In genomic region chr7:112103246-112103645, GRCh38 we compare ENCODE assay signal across 10 cellular contexts.
DNase-seq lines count a peak whose midpoint lies in the region; ATAC-seq and TF ChIP-seq lines count a peak whose summit lies in the region.
"Had no signal": no experiment of that assay in that cellular context is flagged by ENCODE, and none has a peak within 500 bp of the region (broad histone marks: within the 10 kb centered on the region; RNA-seq: fewer than 3 reads in every experiment).

No MANE protein-coding gene starts in this region.

- peak overlapping the region; percentile 21; the same call in 1 of the 2 replicates for H3K4me2 ChIP-seq in PC-3 (ENCODE audit: low read length)
- no peak overlapping the region for H3K4me2 ChIP-seq in fibroblast of lung (ENCODE audit: extremely low read depth, insufficient read depth, low read length)

- TF ChIP-seq CTCF in PC-3 (conservative IDR thresholded peaks at IDR 0.05; ENCODE audit: low read depth, low read length) (no peak), fibroblast of lung (conservative IDR thresholded peaks at IDR 0.05 in 1 of 2, IDR thresholded peaks at IDR 0.05 in 1 of 2; ENCODE audit: low read depth in 1 of 2, low read length in 2 of 2) (no peak)

- no peak overlapping the region for H2AFZ ChIP-seq in PC-3 (ENCODE audit: low read length)
- no peak overlapping the region for H2AFZ ChIP-seq in fibroblast of lung (ENCODE audit: low read length)

- H3K9me2 ChIP-seq in PC-3 (replicated peaks; ENCODE audit: low read length) = no peaks in the 10 kb centered on the region

- no peak overlapping the region for H3K4me3 ChIP-seq in PC-3 (ENCODE audit: low read length)
- H3K4me3 ChIP-seq in fibroblast of lung (replicated peaks in 1 of 4; ENCODE audit: control extremely low read depth in 1 of 4, insufficient read depth in 1 of 4, low read depth in 3 of 4, low read length in 4 of 4) = no peak overlapping the region

- H3K79me2 ChIP-seq in PC-3 (ENCODE audit: low read length) = peaks cover 35% of the 10 kb centered on the region
- H3K79me2 ChIP-seq in fibroblast of lung (ENCODE audit: control insufficient read depth, insufficient read depth, low read length) = no peaks in the 10 kb centered on the region

- H3K9ac ChIP-seq in PC-3 (ENCODE audit: low read length) (no peak overlapping the region), fibroblast of lung (ENCODE audit: insufficient read depth, low read length) (no peak overlapping the region)

- H3K27ac ChIP-seq in PC-3 (ENCODE audit: low read length) (0 out of 2 replicates have a peak overlapping the region, but pooled peaks have one; percentile 7), fibroblast of lung (ENCODE audit: insufficient read depth, low read length) (no peak overlapping the region)

- H3F3A ChIP-seq in PC-3 (ENCODE audit: low read length, unreplicated experiment) = no peaks in the 10 kb centered on the region

- H4K20me1 ChIP-seq in PC-3 (ENCODE audit: low read length) (no peaks in the 10 kb centered on the region), fibroblast of lung (ENCODE audit: control insufficient read depth, extremely low read depth, insufficient read depth, low read length) (no peaks in the 10 kb centered on the region)

- BruUV-seq in PC-3 (replicated peaks; lab: Mats Ljungman, UMichigan) = no TSS peak

- H3K27me3 ChIP-seq in PC-3 (ENCODE audit: low read length) (no peaks in the 10 kb centered on the region), fibroblast of lung (ENCODE audit: control insufficient read depth, insufficient read depth, low read length) (no peaks in the 10 kb centered on the region)

- peaks cover 13% of the 10 kb centered on the region for H3K4me1 ChIP-seq in PC-3 (ENCODE audit: insufficient read depth, low read length)
- H3K4me1 ChIP-seq in fibroblast of lung (ENCODE audit: control insufficient read depth, extremely low read depth, insufficient read depth, low read length) = no peaks in the 10 kb centered on the region

- intact Hi-C loops in PC-3 (cut with micrococcal nuclease) = no loop called here

- ATAC-seq in PC-3 = peak; percentile 78
- ATAC-seq: SK-N-SH treated with all-trans-retinoic acid at 6 μM for 48 hours had no signal

- CTCF ChIA-PET in PC-3 (lab: Charles Lee) = no interaction called here

- POLR2A ChIA-PET in PC-3 (lab: Charles Lee; ENCODE audit: unreplicated experiment) = no interaction called here

- peak; percentile 44 for DNase-seq in SKM-1 treated with dmso at 0.1 percent for 144 hours (lab: John Stamatoyannopoulos, UW; ENCODE audit: unreplicated experiment)
- no peak for DNase-seq in SKM-1 (lab: John Stamatoyannopoulos, UW; ENCODE audit: unreplicated experiment)
- peak; percentile 37 for DNase-seq in PC-3
- peak; percentile 36 to 50 for DNase-seq in fibroblast of lung (ENCODE audit: low read depth in 2 of 2)
- DNase-seq in smooth muscle cell of the brain vasculature (ENCODE audit: low read depth, low spot score) = peak; percentile 53
- no peak for DNase-seq in NCI-H146 (lab: John Stamatoyannopoulos, UW)
- no peak for DNase-seq in effector CD4-positive, alpha-beta T cell
- no peak for DNase-seq in DMS153 (lab: John Stamatoyannopoulos, UW)
- DNase-seq: amniotic stem cell had no signal

- H3K36me3 ChIP-seq in PC-3 (ENCODE audit: low read depth, low read length) (no peaks in the 10 kb centered on the region), fibroblast of lung (ENCODE audit: control insufficient read depth, insufficient read depth, low read length) (no peaks in the 10 kb centered on the region)

- H3K9me3 ChIP-seq in PC-3 (ENCODE audit: low read length) (no peaks in the 10 kb centered on the region), fibroblast of lung (ENCODE audit: control insufficient read depth, insufficient read depth, low read depth, low read length) (no peaks in the 10 kb centered on the region)

Comparison
In these comparisons a context has a peak if more than half of its experiments do, and no peak if none do; other contexts are left out.
1. DNase-seq: peak in SKM-1 treated with dmso at 0.1 percent for 144 hours (single experiment), PC-3 (single experiment), fibroblast of lung (2 of 2) and smooth muscle cell of the brain vasculature (single experiment); none in SKM-1 (single experiment), NCI-H146 (single experiment), effector CD4-positive, alpha-beta T cell (single experiment) and DMS153 (single experiment).